Comparison of ENCODE assay signal across 14 cellular contexts in the genomic region with DNA sequence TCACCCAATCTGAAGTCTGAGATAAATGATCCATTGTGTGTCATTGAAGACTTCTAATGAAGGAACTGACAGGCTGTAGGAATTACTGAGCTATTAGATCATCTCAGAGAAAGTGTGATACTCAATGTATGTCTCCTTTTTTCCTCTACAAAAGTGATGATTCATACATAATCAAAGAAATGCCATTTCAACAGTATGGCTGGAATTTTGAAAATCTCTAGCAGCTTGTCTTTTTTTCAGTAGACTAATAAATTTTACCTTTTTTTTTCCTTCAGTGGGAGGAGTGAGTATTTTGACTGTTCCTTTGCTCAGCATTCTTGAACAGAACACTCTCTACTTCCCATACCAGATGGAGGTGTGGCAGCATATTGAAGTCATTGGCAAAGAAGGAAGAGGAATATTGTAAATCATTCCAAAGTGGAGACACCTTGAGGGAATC.
DNase-seq lines count a peak whose midpoint lies in the region; ATAC-seq and TF ChIP-seq lines count a peak whose summit lies in the region.
"Had no signal": no experiment of that assay in that cellular context is flagged by ENCODE, and none has a peak within 500 bp of the region (broad histone marks: within the 10 kb centered on the region; RNA-seq: fewer than 3 reads in every experiment).

No MANE protein-coding gene starts in this region.

- H3K27ac Mint-ChIP-seq in activated T-cell treated with anti-CD3 and anti-CD28 coated beads, Interleukin-2, amount 50 U/mL, for 72 hours, result no peak overlapping the region
- H3K27ac Mint-ChIP-seq: activated B cell treated with CpG ODN at 0.5 μM for 24 hours; immature natural killer cell; naive thymus-derived CD4-positive, alpha-beta T cell had no signal

- no peaks in the 10 kb centered on the region for H3K36me3 Mint-ChIP-seq in activated T-cell treated with anti-CD3 and anti-CD28 coated beads, Interleukin-2, amount 50 U/mL, for 72 hours (ENCODE audit: insufficient read depth in 2 of 2)
- H3K36me3 Mint-ChIP-seq: immature natural killer cell; naive thymus-derived CD4-positive, alpha-beta T cell had no signal

- no peak overlapping the region for H3K4me3 Mint-ChIP-seq in activated T-cell treated with anti-CD3 and anti-CD28 coated beads, Interleukin-2, amount 50 U/mL, for 72 hours
- H3K4me3 Mint-ChIP-seq: activated B cell treated with CpG ODN at 0.5 μM for 24 hours; immature natural killer cell; naive thymus-derived CD4-positive, alpha-beta T cell had no signal

- TF ChIP-seq CTCF in AG04449 (IDR thresholded peaks at IDR 0.05; ENCODE audit: insufficient read depth, low read length, missing control alignments), result no peak
- TF ChIP-seq CTCF in cardiac fibroblast (IDR thresholded peaks at IDR 0.05; ENCODE audit: low read depth, low read length), result no peak

- DNase-seq in AG04449 (ENCODE audit: low read depth, low spot score) (peak; percentile 57), HT1080 (ENCODE audit: low read depth) (peak; percentile 75), cardiac fibroblast (ENCODE audit: low read depth in 2 of 2) (peak; percentile 48 to 51), D341Med (ENCODE audit: low spot score) (no peak), anterior cingulate cortex (lab: John Stamatoyannopoulos, UW) (no peak), DMS 273 (lab: John Stamatoyannopoulos, UW; ENCODE audit: unreplicated experiment) (no peak)
- DNase-seq in activated T-cell treated with anti-CD3 and anti-CD28 coated beads, Interleukin-2, amount 50 U/mL, for 72 hours, result no peak
- DNase-seq: activated B cell treated with CpG ODN at 0.5 μM for 24 hours; body of pancreas; immature natural killer cell; naive thymus-derived CD4-positive, alpha-beta T cell; SJCRH30; transverse colon had no signal

- H3K27ac ChIP-seq in mesodermal cell (ENCODE audit: low read depth, low read length, severe bottlenecking), result peak overlapping the region; percentile 39
- H3K27ac ChIP-seq: body of pancreas, SJCRH30, transverse colon had no signal

- CTCF ChIA-PET in AG04449 (lab: Yijun Ruan, JAX), result no interaction called here

- peaks cover 8% of the 10 kb centered on the region for H3K4me1 ChIP-seq in mesodermal cell (ENCODE audit: control insufficient read depth, insufficient read depth, low read length, poor library complexity, severe bottlenecking)
- H3K4me1 ChIP-seq: body of pancreas, transverse colon had no signal

- POLR2A ChIA-PET in AG04449 (lab: Yijun Ruan, JAX), result no interaction called here

- H3K36me3 ChIP-seq in mesodermal cell (ENCODE audit: control insufficient read depth, insufficient read depth, low read length), result no peaks in the 10 kb centered on the region
- H3K36me3 ChIP-seq: SJCRH30, transverse colon had no signal

- H3K27me3 Mint-ChIP-seq in activated T-cell treated with anti-CD3 and anti-CD28 coated beads, Interleukin-2, amount 50 U/mL, for 72 hours (ENCODE audit: low read depth), result no peaks in the 10 kb centered on the region
- H3K27me3 Mint-ChIP-seq: activated B cell treated with CpG ODN at 0.5 μM for 24 hours; naive thymus-derived CD4-positive, alpha-beta T cell had no signal

- H3K4me3 ChIP-seq in AG04449 (ENCODE audit: low read depth, low read length), result no peak overlapping the region
- no peak overlapping the region for H3K4me3 ChIP-seq in cardiac fibroblast (replicated peaks in 1 of 2; ENCODE audit: low read depth in 2 of 2, low read length in 2 of 2)
- H3K4me3 ChIP-seq in mesodermal cell (ENCODE audit: extremely low read depth, insufficient read depth, low read length, poor library complexity, severe bottlenecking), result no peak overlapping the region
- H3K4me3 ChIP-seq: body of pancreas, SJCRH30, transverse colon had no signal

- no peaks in the 10 kb centered on the region for H3K4me1 Mint-ChIP-seq in activated T-cell treated with anti-CD3 and anti-CD28 coated beads, Interleukin-2, amount 50 U/mL, for 72 hours (ENCODE audit: low read depth)
- H3K4me1 Mint-ChIP-seq: activated B cell treated with CpG ODN at 0.5 μM for 24 hours; immature natural killer cell; naive thymus-derived CD4-positive, alpha-beta T cell had no signal

- H3K9me3 ChIP-seq in mesodermal cell (ENCODE audit: control insufficient read depth, low read length), result no peaks in the 10 kb centered on the region
- H3K9me3 ChIP-seq: body of pancreas, SJCRH30, transverse colon had no signal

- peaks cover 4 to 6% of the 10 kb centered on the region in 2 donors for H3K9me3 Mint-ChIP-seq in activated T-cell treated with anti-CD3 and anti-CD28 coated beads, Interleukin-2, amount 50 U/mL, for 72 hours
- H3K9me3 Mint-ChIP-seq: activated B cell treated with CpG ODN at 0.5 μM for 24 hours had no signal

- ATAC-seq in activated T-cell treated with anti-CD3 and anti-CD28 coated beads, Interleukin-2, amount 50 U/mL, for 72 hours (replicated peaks in 1 of 2), result no peak
- ATAC-seq: body of pancreas; naive thymus-derived CD4-positive, alpha-beta T cell had no signal

Comparison
In these comparisons a context has a peak if more than half of its experiments do, and no peak if none do; other contexts are left out.
1. DNase-seq: peak in AG04449 (single experiment), HT1080 (single experiment) and cardiac fibroblast (2 of 2); none in D341Med (single experiment), anterior cingulate cortex (0 of 58), DMS 273 (single experiment) and activated T-cell treated with anti-CD3 and anti-CD28 coated beads, Interleukin-2, amount 50 U/mL, for 72 hours (0 of 2).